Comparison of ENCODE assay signal across 20 cellular contexts in genomic region chr15:59548501-59549230, GRCh38.
"Had no signal": no experiment of that assay in that cellular context is flagged by ENCODE, and none has a peak within 500 bp of the region (broad histone marks: within the 10 kb centered on the region; RNA-seq: fewer than 3 reads in every experiment).

No MANE protein-coding gene starts in this region.

- H3K27ac Mint-ChIP-seq: activated CD4-positive, alpha-beta memory T cell treated with anti-CD3 and anti-CD28 coated beads for 36 hours; activated CD4-positive, alpha-beta T cell treated with anti-CD3 and anti-CD28 coated beads for 36 hours; activated naive CD4-positive, alpha-beta T cell treated with anti-CD3 and anti-CD28 coated beads, Interleukin-2, amount 50 U/mL, for 24 hours; activated T-cell treated with anti-CD3 and anti-CD28 coated beads, Interleukin-2, amount 50 U/mL, for 24 hours; memory B cell; nephron progenitor cell; stimulated activated memory B cell treated with anti-CD40 and anti-IgM and Interleukin-4, amounts not matched to agents 10 μg/mL and 1 μg/mL and 100 μg/mL, for 72 hours; T-helper 1 cell treated with Interleukin-12 subunit alpha and Interleukin-12 subunit beta and Interleukin-4 antibody, amounts not matched to agents 30 μg/mL and 1 μg/mL, for 36 hours had no signal

- H3K27me3 Mint-ChIP-seq: activated naive CD4-positive, alpha-beta T cell treated with anti-CD3 and anti-CD28 coated beads, Interleukin-2, amount 50 U/mL, for 24 hours; activated T-cell treated with anti-CD3 and anti-CD28 coated beads, Interleukin-2, amount 50 U/mL, for 24 hours; memory B cell; stimulated activated memory B cell treated with anti-CD40 and anti-IgM and Interleukin-4, amounts not matched to agents 10 μg/mL and 1 μg/mL and 100 μg/mL, for 72 hours had no signal

- H3K36me3 ChIP-seq: adrenal gland, cardiac muscle cell, esophagus squamous epithelium, WERI-Rb-1 had no signal

- FAIRE-seq: endothelial cell of umbilical vein, kidney, urothelium cell line had no signal

- H3K27me3 ChIP-seq: adrenal gland, cardiac muscle cell had no signal

- H3K36me3 Mint-ChIP-seq: activated CD4-positive, alpha-beta memory T cell treated with anti-CD3 and anti-CD28 coated beads for 36 hours; activated naive CD4-positive, alpha-beta T cell treated with anti-CD3 and anti-CD28 coated beads, Interleukin-2, amount 50 U/mL, for 24 hours; memory B cell; stimulated activated memory B cell treated with anti-CD40 and anti-IgM and Interleukin-4, amounts not matched to agents 10 μg/mL and 1 μg/mL and 100 μg/mL, for 72 hours had no signal

- DNase-seq: activated CD4-positive, alpha-beta memory T cell treated with anti-CD3 and anti-CD28 coated beads for 36 hours; activated CD4-positive, alpha-beta T cell treated with anti-CD3 and anti-CD28 coated beads for 36 hours; activated effector memory CD4-positive, alpha-beta T cell treated with Interleukin-2 at 50 U/mL for 16 hours; activated T-cell treated with anti-CD3 and anti-CD28 coated beads, Interleukin-2, amount 50 U/mL, for 24 hours; adrenal gland; esophagus squamous epithelium; hippocampal formation; kidney; left ventricle myocardium superior; nephron progenitor cell; stimulated activated CD4-positive, alpha-beta T cell treated with anti-CD3 and anti-CD28 coated beads, Interleukin-12 subunit alpha, Interleukin-12 subunit beta, amount 100 ng/mL, for 4 hours; stimulated activated CD4-positive, alpha-beta T cell treated with anti-CD3 and anti-CD28 coated beads, Interleukin-2, amount 100 ng/mL, for 24 hours; WERI-Rb-1 had no signal

- H3K4me1 ChIP-seq: adrenal gland had no signal

- H3K4me3 ChIP-seq: adrenal gland, cardiac muscle cell, esophagus squamous epithelium had no signal

- H3K4me3 Mint-ChIP-seq: activated CD4-positive, alpha-beta memory T cell treated with anti-CD3 and anti-CD28 coated beads for 36 hours; activated CD4-positive, alpha-beta T cell treated with anti-CD3 and anti-CD28 coated beads for 36 hours; activated naive CD4-positive, alpha-beta T cell treated with anti-CD3 and anti-CD28 coated beads, Interleukin-2, amount 50 U/mL, for 24 hours; activated T-cell treated with anti-CD3 and anti-CD28 coated beads, Interleukin-2, amount 50 U/mL, for 24 hours; memory B cell; nephron progenitor cell; stimulated activated memory B cell treated with anti-CD40 and anti-IgM and Interleukin-4, amounts not matched to agents 10 μg/mL and 1 μg/mL and 100 μg/mL, for 72 hours; T-helper 1 cell treated with Interleukin-12 subunit alpha and Interleukin-12 subunit beta and Interleukin-4 antibody, amounts not matched to agents 30 μg/mL and 1 μg/mL, for 36 hours had no signal

- H3K9me3 ChIP-seq: adrenal gland, esophagus squamous epithelium had no signal

- H3K9me3 Mint-ChIP-seq: activated CD4-positive, alpha-beta memory T cell treated with anti-CD3 and anti-CD28 coated beads for 36 hours; activated naive CD4-positive, alpha-beta T cell treated with anti-CD3 and anti-CD28 coated beads, Interleukin-2, amount 50 U/mL, for 24 hours; activated T-cell treated with anti-CD3 and anti-CD28 coated beads, Interleukin-2, amount 50 U/mL, for 24 hours; memory B cell; stimulated activated memory B cell treated with anti-CD40 and anti-IgM and Interleukin-4, amounts not matched to agents 10 μg/mL and 1 μg/mL and 100 μg/mL, for 72 hours; T-helper 1 cell treated with Interleukin-12 subunit alpha and Interleukin-12 subunit beta and Interleukin-4 antibody, amounts not matched to agents 30 μg/mL and 1 μg/mL, for 36 hours had no signal

- H3K27ac ChIP-seq: adrenal gland, cardiac muscle cell, esophagus squamous epithelium, WERI-Rb-1 had no signal

- ATAC-seq: activated CD4-positive, alpha-beta T cell treated with anti-CD3 and anti-CD28 coated beads for 36 hours; left ventricle myocardium superior; stimulated activated memory B cell treated with anti-CD40 and anti-IgM and Interleukin-4, amounts not matched to agents 10 μg/mL and 1 μg/mL and 100 μg/mL, for 72 hours had no signal
